Comparison of ENCODE assay signal across 2 cellular contexts in the genomic region with DNA sequence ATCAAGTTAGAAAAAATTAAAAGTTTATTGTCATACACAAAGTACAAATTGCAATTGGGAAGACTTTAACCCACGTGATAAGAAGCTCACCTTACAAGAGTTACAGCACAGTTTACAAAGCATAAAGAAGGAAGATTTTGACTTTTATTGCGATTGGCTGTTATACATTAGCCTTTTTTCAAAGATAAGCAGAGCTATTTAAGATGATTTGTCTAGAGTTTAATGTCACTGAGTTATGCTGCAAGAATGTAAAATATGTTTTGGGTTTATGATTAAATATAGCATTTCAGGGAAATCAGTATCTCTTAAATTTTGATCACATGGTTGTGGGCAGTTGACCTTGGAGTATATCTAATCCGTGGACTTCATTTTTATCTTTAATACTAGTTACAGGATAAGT.
TF ChIP-seq lines count a peak whose summit lies in the region.

No MANE protein-coding gene starts in this region.

TF ChIP-seq in GM23338, 12 proteins besides CTCF, POLR2A, EP300 and RAD21 (continued from another document and continues in another):
- TF ChIP-seq, protein P1, sequence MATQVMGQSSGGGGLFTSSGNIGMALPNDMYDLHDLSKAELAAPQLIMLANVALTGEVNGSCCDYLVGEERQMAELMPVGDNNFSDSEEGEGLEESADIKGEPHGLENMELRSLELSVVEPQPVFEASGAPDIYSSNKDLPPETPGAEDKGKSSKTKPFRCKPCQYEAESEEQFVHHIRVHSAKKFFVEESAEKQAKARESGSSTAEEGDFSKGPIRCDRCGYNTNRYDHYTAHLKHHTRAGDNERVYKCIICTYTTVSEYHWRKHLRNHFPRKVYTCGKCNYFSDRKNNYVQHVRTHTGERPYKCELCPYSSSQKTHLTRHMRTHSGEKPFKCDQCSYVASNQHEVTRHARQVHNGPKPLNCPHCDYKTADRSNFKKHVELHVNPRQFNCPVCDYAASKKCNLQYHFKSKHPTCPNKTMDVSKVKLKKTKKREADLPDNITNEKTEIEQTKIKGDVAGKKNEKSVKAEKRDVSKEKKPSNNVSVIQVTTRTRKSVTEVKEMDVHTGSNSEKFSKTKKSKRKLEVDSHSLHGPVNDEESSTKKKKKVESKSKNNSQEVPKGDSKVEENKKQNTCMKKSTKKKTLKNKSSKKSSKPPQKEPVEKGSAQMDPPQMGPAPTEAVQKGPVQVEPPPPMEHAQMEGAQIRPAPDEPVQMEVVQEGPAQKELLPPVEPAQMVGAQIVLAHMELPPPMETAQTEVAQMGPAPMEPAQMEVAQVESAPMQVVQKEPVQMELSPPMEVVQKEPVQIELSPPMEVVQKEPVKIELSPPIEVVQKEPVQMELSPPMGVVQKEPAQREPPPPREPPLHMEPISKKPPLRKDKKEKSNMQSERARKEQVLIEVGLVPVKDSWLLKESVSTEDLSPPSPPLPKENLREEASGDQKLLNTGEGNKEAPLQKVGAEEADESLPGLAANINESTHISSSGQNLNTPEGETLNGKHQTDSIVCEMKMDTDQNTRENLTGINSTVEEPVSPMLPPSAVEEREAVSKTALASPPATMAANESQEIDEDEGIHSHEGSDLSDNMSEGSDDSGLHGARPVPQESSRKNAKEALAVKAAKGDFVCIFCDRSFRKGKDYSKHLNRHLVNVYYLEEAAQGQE (IDR thresholded peaks at IDR 0.05; ENCODE audit: unreplicated experiment), result no peak
- TF ChIP-seq EZH2phosphoT487 (IDR thresholded peaks at IDR 0.05; ENCODE audit: unreplicated experiment) (no peak), ZNF114 (CRISPR knock-in tag; IDR thresholded peaks at IDR 0.05) (no peak), EZH2 (IDR thresholded peaks at IDR 0.05; ENCODE audit: low read depth, unreplicated experiment) (no peak), STAT1 (IDR thresholded peaks at IDR 0.05; ENCODE audit: unreplicated experiment) (no peak), CREB1 (CRISPR knock-in tag; IDR thresholded peaks at IDR 0.05; ENCODE audit: low read depth) (no peak), POLR2AphosphoS5 (IDR thresholded peaks at IDR 0.05; ENCODE audit: low read depth) (no peak), JUNB (IDR thresholded peaks at IDR 0.05; ENCODE audit: unreplicated experiment) (no peak)
- TF ChIP-seq, protein P2, sequence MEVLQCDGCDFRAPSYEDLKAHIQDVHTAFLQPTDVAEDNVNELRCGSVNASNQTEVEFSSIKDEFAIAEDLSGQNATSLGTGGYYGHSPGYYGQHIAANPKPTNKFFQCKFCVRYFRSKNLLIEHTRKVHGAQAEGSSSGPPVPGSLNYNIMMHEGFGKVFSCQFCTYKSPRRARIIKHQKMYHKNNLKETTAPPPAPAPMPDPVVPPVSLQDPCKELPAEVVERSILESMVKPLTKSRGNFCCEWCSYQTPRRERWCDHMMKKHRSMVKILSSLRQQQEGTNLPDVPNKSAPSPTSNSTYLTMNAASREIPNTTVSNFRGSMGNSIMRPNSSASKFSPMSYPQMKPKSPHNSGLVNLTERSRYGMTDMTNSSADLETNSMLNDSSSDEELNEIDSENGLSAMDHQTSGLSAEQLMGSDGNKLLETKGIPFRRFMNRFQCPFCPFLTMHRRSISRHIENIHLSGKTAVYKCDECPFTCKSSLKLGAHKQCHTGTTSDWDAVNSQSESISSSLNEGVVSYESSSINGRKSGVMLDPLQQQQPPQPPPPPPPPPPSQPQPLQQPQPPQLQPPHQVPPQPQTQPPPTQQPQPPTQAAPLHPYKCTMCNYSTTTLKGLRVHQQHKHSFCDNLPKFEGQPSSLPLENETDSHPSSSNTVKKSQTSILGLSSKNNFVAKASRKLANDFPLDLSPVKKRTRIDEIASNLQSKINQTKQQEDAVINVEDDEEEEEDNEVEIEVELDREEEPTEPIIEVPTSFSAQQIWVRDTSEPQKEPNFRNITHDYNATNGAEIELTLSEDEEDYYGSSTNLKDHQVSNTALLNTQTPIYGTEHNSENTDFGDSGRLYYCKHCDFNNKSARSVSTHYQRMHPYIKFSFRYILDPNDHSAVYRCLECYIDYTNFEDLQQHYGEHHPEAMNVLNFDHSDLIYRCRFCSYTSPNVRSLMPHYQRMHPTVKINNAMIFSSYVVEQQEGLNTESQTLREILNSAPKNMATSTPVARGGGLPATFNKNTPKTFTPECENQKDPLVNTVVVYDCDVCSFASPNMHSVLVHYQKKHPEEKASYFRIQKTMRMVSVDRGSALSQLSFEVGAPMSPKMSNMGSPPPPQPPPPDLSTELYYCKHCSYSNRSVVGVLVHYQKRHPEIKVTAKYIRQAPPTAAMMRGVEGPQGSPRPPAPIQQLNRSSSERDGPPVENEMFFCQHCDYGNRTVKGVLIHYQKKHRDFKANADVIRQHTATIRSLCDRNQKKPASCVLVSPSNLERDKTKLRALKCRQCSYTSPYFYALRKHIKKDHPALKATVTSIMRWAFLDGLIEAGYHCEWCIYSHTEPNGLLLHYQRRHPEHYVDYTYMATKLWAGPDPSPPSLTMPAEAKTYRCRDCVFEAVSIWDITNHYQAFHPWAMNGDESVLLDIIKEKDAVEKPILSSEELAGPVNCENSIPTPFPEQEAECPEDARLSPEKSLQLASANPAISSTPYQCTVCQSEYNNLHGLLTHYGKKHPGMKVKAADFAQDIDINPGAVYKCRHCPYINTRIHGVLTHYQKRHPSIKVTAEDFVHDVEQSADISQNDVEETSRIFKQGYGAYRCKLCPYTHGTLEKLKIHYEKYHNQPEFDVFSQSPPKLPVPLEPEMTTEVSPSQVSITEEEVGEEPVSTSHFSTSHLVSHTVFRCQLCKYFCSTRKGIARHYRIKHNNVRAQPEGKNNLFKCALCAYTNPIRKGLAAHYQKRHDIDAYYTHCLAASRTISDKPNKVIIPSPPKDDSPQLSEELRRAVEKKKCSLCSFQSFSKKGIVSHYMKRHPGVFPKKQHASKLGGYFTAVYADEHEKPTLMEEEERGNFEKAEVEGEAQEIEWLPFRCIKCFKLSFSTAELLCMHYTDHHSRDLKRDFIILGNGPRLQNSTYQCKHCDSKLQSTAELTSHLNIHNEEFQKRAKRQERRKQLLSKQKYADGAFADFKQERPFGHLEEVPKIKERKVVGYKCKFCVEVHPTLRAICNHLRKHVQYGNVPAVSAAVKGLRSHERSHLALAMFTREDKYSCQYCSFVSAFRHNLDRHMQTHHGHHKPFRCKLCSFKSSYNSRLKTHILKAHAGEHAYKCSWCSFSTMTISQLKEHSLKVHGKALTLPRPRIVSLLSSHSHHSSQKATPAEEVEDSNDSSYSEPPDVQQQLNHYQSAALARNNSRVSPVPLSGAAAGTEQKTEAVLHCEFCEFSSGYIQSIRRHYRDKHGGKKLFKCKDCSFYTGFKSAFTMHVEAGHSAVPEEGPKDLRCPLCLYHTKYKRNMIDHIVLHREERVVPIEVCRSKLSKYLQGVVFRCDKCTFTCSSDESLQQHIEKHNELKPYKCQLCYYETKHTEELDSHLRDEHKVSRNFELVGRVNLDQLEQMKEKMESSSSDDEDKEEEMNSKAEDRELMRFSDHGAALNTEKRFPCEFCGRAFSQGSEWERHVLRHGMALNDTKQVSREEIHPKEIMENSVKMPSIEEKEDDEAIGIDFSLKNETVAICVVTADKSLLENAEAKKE (CRISPR knock-in tag; IDR thresholded peaks at IDR 0.05), result no peak
- TF ChIP-seq, protein P3, sequence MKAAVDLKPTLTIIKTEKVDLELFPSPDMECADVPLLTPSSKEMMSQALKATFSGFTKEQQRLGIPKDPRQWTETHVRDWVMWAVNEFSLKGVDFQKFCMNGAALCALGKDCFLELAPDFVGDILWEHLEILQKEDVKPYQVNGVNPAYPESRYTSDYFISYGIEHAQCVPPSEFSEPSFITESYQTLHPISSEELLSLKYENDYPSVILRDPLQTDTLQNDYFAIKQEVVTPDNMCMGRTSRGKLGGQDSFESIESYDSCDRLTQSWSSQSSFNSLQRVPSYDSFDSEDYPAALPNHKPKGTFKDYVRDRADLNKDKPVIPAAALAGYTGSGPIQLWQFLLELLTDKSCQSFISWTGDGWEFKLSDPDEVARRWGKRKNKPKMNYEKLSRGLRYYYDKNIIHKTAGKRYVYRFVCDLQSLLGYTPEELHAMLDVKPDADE (IDR thresholded peaks at IDR 0.05), result no peak

TF ChIP-seq in SK-N-SH treated with all-trans-retinoic acid at 6 μM for 48 hours, 23 proteins besides CTCF, POLR2A, EP300 and RAD21 (continued from another document):
- TF ChIP-seq, protein P4, sequence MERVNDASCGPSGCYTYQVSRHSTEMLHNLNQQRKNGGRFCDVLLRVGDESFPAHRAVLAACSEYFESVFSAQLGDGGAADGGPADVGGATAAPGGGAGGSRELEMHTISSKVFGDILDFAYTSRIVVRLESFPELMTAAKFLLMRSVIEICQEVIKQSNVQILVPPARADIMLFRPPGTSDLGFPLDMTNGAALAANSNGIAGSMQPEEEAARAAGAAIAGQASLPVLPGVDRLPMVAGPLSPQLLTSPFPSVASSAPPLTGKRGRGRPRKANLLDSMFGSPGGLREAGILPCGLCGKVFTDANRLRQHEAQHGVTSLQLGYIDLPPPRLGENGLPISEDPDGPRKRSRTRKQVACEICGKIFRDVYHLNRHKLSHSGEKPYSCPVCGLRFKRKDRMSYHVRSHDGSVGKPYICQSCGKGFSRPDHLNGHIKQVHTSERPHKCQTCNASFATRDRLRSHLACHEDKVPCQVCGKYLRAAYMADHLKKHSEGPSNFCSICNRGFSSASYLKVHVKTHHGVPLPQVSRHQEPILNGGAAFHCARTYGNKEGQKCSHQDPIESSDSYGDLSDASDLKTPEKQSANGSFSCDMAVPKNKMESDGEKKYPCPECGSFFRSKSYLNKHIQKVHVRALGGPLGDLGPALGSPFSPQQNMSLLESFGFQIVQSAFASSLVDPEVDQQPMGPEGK (CRISPR knock-in tag; IDR thresholded peaks at IDR 0.05; ENCODE audit: borderline replicate concordance), result peak; percentile 30; the same call in 1 of the 2 replicates
- TF ChIP-seq BACH2 (CRISPR knock-in tag; IDR thresholded peaks at IDR 0.05; ENCODE audit: borderline replicate concordance) (no peak), CSDC2 (CRISPR knock-in tag; IDR thresholded peaks at IDR 0.05) (no peak), TCF4 (CRISPR knock-in tag; IDR thresholded peaks at IDR 0.05; ENCODE audit: borderline replicate concordance) (no peak), GLIS3 (CRISPR knock-in tag; IDR thresholded peaks at IDR 0.05) (no peak), ARNTL (CRISPR knock-in tag; IDR thresholded peaks at IDR 0.05; ENCODE audit: borderline replicate concordance, low read depth) (no peak), RARB (CRISPR knock-in tag; IDR thresholded peaks at IDR 0.05) (no peak), OSR1 (CRISPR knock-in tag; IDR thresholded peaks at IDR 0.05) (no peak), SNAI2 (CRISPR knock-in tag; IDR thresholded peaks at IDR 0.05) (no peak), TOX (CRISPR knock-in tag; IDR thresholded peaks at IDR 0.05; ENCODE audit: borderline replicate concordance) (no peak), ESRRG (CRISPR knock-in tag; IDR thresholded peaks at IDR 0.05) (no peak), ZNF70 (CRISPR knock-in tag; IDR thresholded peaks at IDR 0.05) (no peak), ZFP3 (CRISPR knock-in tag; IDR thresholded peaks at IDR 0.05) (no peak)
- TF ChIP-seq, protein P5, sequence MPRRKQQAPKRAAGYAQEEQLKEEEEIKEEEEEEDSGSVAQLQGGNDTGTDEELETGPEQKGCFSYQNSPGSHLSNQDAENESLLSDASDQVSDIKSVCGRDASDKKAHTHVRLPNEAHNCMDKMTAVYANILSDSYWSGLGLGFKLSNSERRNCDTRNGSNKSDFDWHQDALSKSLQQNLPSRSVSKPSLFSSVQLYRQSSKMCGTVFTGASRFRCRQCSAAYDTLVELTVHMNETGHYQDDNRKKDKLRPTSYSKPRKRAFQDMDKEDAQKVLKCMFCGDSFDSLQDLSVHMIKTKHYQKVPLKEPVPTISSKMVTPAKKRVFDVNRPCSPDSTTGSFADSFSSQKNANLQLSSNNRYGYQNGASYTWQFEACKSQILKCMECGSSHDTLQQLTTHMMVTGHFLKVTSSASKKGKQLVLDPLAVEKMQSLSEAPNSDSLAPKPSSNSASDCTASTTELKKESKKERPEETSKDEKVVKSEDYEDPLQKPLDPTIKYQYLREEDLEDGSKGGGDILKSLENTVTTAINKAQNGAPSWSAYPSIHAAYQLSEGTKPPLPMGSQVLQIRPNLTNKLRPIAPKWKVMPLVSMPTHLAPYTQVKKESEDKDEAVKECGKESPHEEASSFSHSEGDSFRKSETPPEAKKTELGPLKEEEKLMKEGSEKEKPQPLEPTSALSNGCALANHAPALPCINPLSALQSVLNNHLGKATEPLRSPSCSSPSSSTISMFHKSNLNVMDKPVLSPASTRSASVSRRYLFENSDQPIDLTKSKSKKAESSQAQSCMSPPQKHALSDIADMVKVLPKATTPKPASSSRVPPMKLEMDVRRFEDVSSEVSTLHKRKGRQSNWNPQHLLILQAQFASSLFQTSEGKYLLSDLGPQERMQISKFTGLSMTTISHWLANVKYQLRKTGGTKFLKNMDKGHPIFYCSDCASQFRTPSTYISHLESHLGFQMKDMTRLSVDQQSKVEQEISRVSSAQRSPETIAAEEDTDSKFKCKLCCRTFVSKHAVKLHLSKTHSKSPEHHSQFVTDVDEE (CRISPR knock-in tag; IDR thresholded peaks at IDR 0.05), result no peak
- TF ChIP-seq, protein P6, sequence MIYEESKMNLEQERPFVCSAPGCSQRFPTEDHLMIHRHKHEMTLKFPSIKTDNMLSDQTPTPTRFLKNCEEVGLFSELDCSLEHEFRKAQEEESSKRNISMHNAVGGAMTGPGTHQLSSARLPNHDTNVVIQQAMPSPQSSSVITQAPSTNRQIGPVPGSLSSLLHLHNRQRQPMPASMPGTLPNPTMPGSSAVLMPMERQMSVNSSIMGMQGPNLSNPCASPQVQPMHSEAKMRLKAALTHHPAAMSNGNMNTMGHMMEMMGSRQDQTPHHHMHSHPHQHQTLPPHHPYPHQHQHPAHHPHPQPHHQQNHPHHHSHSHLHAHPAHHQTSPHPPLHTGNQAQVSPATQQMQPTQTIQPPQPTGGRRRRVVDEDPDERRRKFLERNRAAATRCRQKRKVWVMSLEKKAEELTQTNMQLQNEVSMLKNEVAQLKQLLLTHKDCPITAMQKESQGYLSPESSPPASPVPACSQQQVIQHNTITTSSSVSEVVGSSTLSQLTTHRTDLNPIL (CRISPR knock-in tag; IDR thresholded peaks at IDR 0.05; ENCODE audit: low read depth), result no peak; the same call in 1 of the 2 replicates
- TF ChIP-seq, protein P7, sequence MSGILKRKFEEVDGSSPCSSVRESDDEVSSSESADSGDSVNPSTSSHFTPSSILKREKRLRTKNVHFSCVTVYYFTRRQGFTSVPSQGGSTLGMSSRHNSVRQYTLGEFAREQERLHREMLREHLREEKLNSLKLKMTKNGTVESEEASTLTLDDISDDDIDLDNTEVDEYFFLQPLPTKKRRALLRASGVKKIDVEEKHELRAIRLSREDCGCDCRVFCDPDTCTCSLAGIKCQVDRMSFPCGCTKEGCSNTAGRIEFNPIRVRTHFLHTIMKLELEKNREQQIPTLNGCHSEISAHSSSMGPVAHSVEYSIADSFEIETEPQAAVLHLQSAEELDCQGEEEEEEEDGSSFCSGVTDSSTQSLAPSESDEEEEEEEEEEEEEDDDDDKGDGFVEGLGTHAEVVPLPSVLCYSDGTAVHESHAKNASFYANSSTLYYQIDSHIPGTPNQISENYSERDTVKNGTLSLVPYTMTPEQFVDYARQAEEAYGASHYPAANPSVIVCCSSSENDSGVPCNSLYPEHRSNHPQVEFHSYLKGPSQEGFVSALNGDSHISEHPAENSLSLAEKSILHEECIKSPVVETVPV (CRISPR knock-in tag; IDR thresholded peaks at IDR 0.05), result no peak
